ENCODE assay signal across 8 cellular contexts in genomic region chr16:89615596-89616090, GRCh38. TPM values are rescaled to one million over a fixed set of nuclear protein-coding genes. Genes with fewer than 3 reads are reported as not detected.
DNase-seq lines count a peak whose midpoint lies in the region; ATAC-seq, FAIRE-seq and TF ChIP-seq lines count a peak whose summit lies in the region.

No MANE protein-coding gene starts in this region.

- peak; percentile 36 to 47 for TF ChIP-seq RAD21 in liver (IDR thresholded peaks at IDR 0.05)

- H3K9me3 Mint-ChIP-seq in GM23338 = peaks cover 3% of the 10 kb centered on the region; the same call in 2 of the 3 replicates

- H3K27me3 ChIP-seq in BE2C = no peaks in the 10 kb centered on the region
- no peaks in the 10 kb centered on the region for H3K27me3 ChIP-seq in GM23338 (ENCODE audit: insufficient read depth)
- H3K27me3 ChIP-seq in ascending aorta = no peaks in the 10 kb centered on the region
- H3K27me3 ChIP-seq in liver (ENCODE audit: control insufficient read depth in 4 of 4, insufficient read depth in 4 of 4, low read length in 3 of 4) = no peaks in the 10 kb centered on the region

- peaks cover 15% of the 10 kb centered on the region for H3K4me1 Mint-ChIP-seq in GM23338

- H3K27ac Mint-ChIP-seq in GM23338 = no peak overlapping the region

- no peak overlapping the region for H2AFZ ChIP-seq in GM23338

- no peaks in the 10 kb centered on the region for H4K20me1 ChIP-seq in GM23338 (replicated peaks; ENCODE audit: insufficient read depth)

- H3K9me2 ChIP-seq in GM23338 (ENCODE audit: insufficient read depth) = no peaks in the 10 kb centered on the region

- TF ChIP-seq CTCF in BE2C (IDR thresholded peaks at IDR 0.05; ENCODE audit: low read depth, low read length) (peak; percentile 60), GM23338 (conservative IDR thresholded peaks at IDR 0.05; ENCODE audit: low read depth in 2 of 2) (peak; percentile 71 to 77), ascending aorta (IDR thresholded peaks at IDR 0.05) (peak in 2 of 3 experiments; percentile 38 to 44), liver (IDR thresholded peaks at IDR 0.05; ENCODE audit: low read depth, low read length, missing input control) (peak; percentile 48)

- no peaks in the 10 kb centered on the region for H3K79me2 ChIP-seq in GM23338 (replicated peaks; ENCODE audit: insufficient read depth)

- H3K9me3 ChIP-seq in BE2C (no peaks in the 10 kb centered on the region), ascending aorta (no peaks in the 10 kb centered on the region), liver (ENCODE audit: control insufficient read depth in 4 of 4, low read length in 3 of 4) (no peaks in the 10 kb centered on the region)

- no peaks in the 10 kb centered on the region; the same call in 2 of the 3 replicates for H3K36me3 Mint-ChIP-seq in GM23338 (ENCODE audit: low read depth)

- H3K4me3 Mint-ChIP-seq in GM23338 = no peak overlapping the region

- FAIRE-seq in RCC 7860 (lab: Jason Lieb, UNC) = no peak

- H3K27ac ChIP-seq in GM23338 (ENCODE audit: low read depth) = no peak overlapping the region
- no peak overlapping the region for H3K27ac ChIP-seq in ascending aorta
- no peak overlapping the region for H3K27ac ChIP-seq in liver (ENCODE audit: low read depth in 1 of 2, low read length in 2 of 2)

- H3K4me3 ChIP-seq in BE2C (ENCODE audit: low read depth, low read length) (no peak overlapping the region), GM23338 (no peak overlapping the region), ascending aorta (no peak overlapping the region), liver (ENCODE audit: low read depth in 1 of 3, low read length in 3 of 3) (no peak overlapping the region)

- DNase-seq in BE2C (peak; percentile 52), GM23338 (ENCODE audit: low spot score) (peak; percentile 68), ascending aorta (ENCODE audit: low spot score in 2 of 2) (no peak), T-helper 9 cell (no peak), RCC 7860 (ENCODE audit: low spot score) (no peak)
- no peak for DNase-seq in activated CD4-positive, CD25-positive, alpha-beta regulatory T cell (lab: John Stamatoyannopoulos, UW)

- H3F3A ChIP-seq in GM23338 (replicated peaks; ENCODE audit: low read depth) = no peaks in the 10 kb centered on the region

- WGBS in liver = 33% methylated on average over 17 of the region's 17 CpGs

- peaks cover 12% of the 10 kb centered on the region for H3K27me3 Mint-ChIP-seq in GM23338 (ENCODE audit: insufficient read depth, low read depth, poor library complexity)

- H3K36me3 ChIP-seq in BE2C (no peaks in the 10 kb centered on the region), GM23338 (ENCODE audit: insufficient read depth) (no peaks in the 10 kb centered on the region), ascending aorta (no peaks in the 10 kb centered on the region), liver (ENCODE audit: control insufficient read depth in 4 of 4, insufficient read depth in 3 of 4, low read depth in 1 of 4, low read length in 3 of 4) (no peaks in the 10 kb centered on the region)

- no peak overlapping the region for H3K9ac ChIP-seq in liver (ENCODE audit: low read depth in 1 of 2, low read length in 2 of 2)

- ATAC-seq in GM23338 (peak; percentile 82), HG02852 (IDR thresholded peaks at IDR 0.05; ENCODE audit: unreplicated experiment) (no peak)

- H3K4me2 ChIP-seq in GM23338 = no peak overlapping the region

- intact Hi-C loops in ascending aorta (cut with DNase I) = no loop called here

- no peaks in the 10 kb centered on the region for H3K4me1 ChIP-seq in BE2C
- H3K4me1 ChIP-seq in GM23338 (ENCODE audit: insufficient read depth) = no peaks in the 10 kb centered on the region; the same call in 1 of the 2 replicates
- no peaks in the 10 kb centered on the region for H3K4me1 ChIP-seq in ascending aorta
- H3K4me1 ChIP-seq in liver (ENCODE audit: control insufficient read depth in 4 of 4, insufficient read depth in 4 of 4, low read length in 3 of 4) = no peaks in the 10 kb centered on the region

TF ChIP-seq in GM23338, 12 proteins besides CTCF, POLR2A, EP300 and RAD21 (continues in another document):
- no peak for TF ChIP-seq REST (IDR thresholded peaks at IDR 0.05; ENCODE audit: unreplicated experiment)
- no peak for TF ChIP-seq JUNB (IDR thresholded peaks at IDR 0.05; ENCODE audit: unreplicated experiment)

TF ChIP-seq in liver, 16 proteins besides CTCF, POLR2A, EP300 and RAD21 (continues in another document):
- no peak for TF ChIP-seq ZBTB33 (IDR thresholded peaks at IDR 0.05)
- no peak for TF ChIP-seq FOXA1 (IDR thresholded peaks at IDR 0.05)
- no peak for TF ChIP-seq EGR1 (IDR thresholded peaks at IDR 0.05; ENCODE audit: low read depth in 2 of 2)
- no peak for TF ChIP-seq ATF3 (IDR thresholded peaks at IDR 0.05)
- TF ChIP-seq RXRA (IDR thresholded peaks at IDR 0.05) = no peak
- no peak for TF ChIP-seq JUND (IDR thresholded peaks at IDR 0.05)
- no peak for TF ChIP-seq HNF4G (IDR thresholded peaks at IDR 0.05)
- TF ChIP-seq YY1 (IDR thresholded peaks at IDR 0.05) = no peak
- TF ChIP-seq TAF1 (conservative IDR thresholded peaks at IDR 0.05) = no peak
- TF ChIP-seq MAX (IDR thresholded peaks at IDR 0.05) = no peak

RNA-seq across cellular contexts. Expression of gene DPEP1, which starts 2.2 kb away (rescaled TPM):
- polyA plus RNA-seq in BE2C (2012; ENCODE audit: insufficient read depth, insufficient read length, low read depth) = 0.91 TPM
- 0.93 and 2.3 TPM in 2 replicates for total RNA-seq in GM23338 (2014; rRNA removed; shearing (Covaris generic))
- polyA plus RNA-seq in GM23338 (2016; fragmentation: Nextera tagmentation; extraction: Ambion mirVana) = 0.38 and 1.7 TPM in 2 replicates
- total RNA-seq in ascending aorta = not detected
- under 1 TPM; 0.25 to 0.65 TPM for total RNA-seq in liver
- under 1 TPM; 0.14 to 0.83 TPM for polyA plus RNA-seq in liver

RNA-seq across cellular contexts. Expression of gene CPNE7, which starts 40.1 kb away (rescaled TPM):
- polyA plus RNA-seq in BE2C (2012; ENCODE audit: insufficient read depth, insufficient read length, low read depth) = 14.5 TPM
- 15.7 and 18.4 TPM in 2 replicates for total RNA-seq in GM23338 (2014; rRNA removed; shearing (Covaris generic))
- polyA plus RNA-seq in GM23338 (2016; fragmentation: Nextera tagmentation; extraction: Ambion mirVana) = 10.0 and 11.2 TPM in 2 replicates
- total RNA-seq in ascending aorta = not detected
- total RNA-seq in liver = under 1 TPM in 1 of 2 donors, not detected in 1; 0.47 TPM
- polyA plus RNA-seq in liver = under 1 TPM; 0.30 to 0.56 TPM

RNA-seq across cellular contexts. Expression of gene CHMP1A, which starts 41.9 kb away (rescaled TPM):
- 99.0 TPM for polyA plus RNA-seq in BE2C (2012; ENCODE audit: insufficient read depth, insufficient read length, low read depth)
- total RNA-seq in GM23338 (2014; rRNA removed; shearing (Covaris generic)) = 60.1 and 81.9 TPM in 2 replicates
- polyA plus RNA-seq in GM23338 (2016; fragmentation: Nextera tagmentation; extraction: Ambion mirVana) (42.3 TPM in 2 replicates), liver (10 to 100 TPM; 25.7 to 32.9 TPM)
- total RNA-seq in ascending aorta (153 TPM), liver (10 to 100 TPM; 31.7 to 36.7 TPM)

RNA-seq across cellular contexts. Expression of gene SPATA33, which starts 42.0 kb away (rescaled TPM):
- polyA plus RNA-seq in BE2C (2012; ENCODE audit: insufficient read depth, insufficient read length, low read depth) = 6.1 TPM
- 5.8 and 6.6 TPM in 2 replicates for total RNA-seq in GM23338 (2014; rRNA removed; shearing (Covaris generic))
- polyA plus RNA-seq in GM23338 (2016; fragmentation: Nextera tagmentation; extraction: Ambion mirVana) (13.9 and 17.4 TPM in 2 replicates), liver (1 to 10 TPM; 1.6 to 3.5 TPM)
- total RNA-seq in ascending aorta (0.21 TPM), liver (1 to 10 TPM; 3.3 to 3.6 TPM)

RNA-seq across cellular contexts. Expression of gene RPL13, which starts 55.2 kb away (rescaled TPM):
- polyA plus RNA-seq in BE2C (2012; ENCODE audit: insufficient read depth, insufficient read length, low read depth) = 3,732 TPM
- total RNA-seq in GM23338 (2014; rRNA removed; shearing (Covaris generic)) = 3,617 and 4,677 TPM in 2 replicates
- polyA plus RNA-seq in GM23338 (2016; fragmentation: Nextera tagmentation; extraction: Ambion mirVana) (3,489 and 3,901 TPM in 2 replicates), liver (1,000 to 10,000 TPM in 1 of 2 donors, 100 to 1,000 TPM in 1; 699 to 2,663 TPM)
- total RNA-seq in ascending aorta (8,360 TPM), liver (1,000 to 10,000 TPM; 1,021 to 2,122 TPM)

Comparison
In these comparisons a context has a peak if more than half of its experiments do, and no peak if none do; other contexts are left out.
1. DNase-seq: peak in BE2C (single experiment) and GM23338 (single experiment); none in ascending aorta (0 of 2), T-helper 9 cell (single experiment), activated CD4-positive, CD25-positive, alpha-beta regulatory T cell (0 of 4) and RCC 7860 (single experiment).
2. RNA of gene CPNE7, which starts 40.1 kb away (total RNA-seq): 15.7 to 18.4 TPM in GM23338; 0.47 TPM in liver and not detected in ascending aorta (single experiment); every median in the first group is over 10 times any median in the second.
3. Peak in every context shown above with its lines, with median percentiles within 50 percentile points of each other: CTCF ChIP-seq.